12 cellular contexts compared by ENCODE assay signal in the genomic region with DNA sequence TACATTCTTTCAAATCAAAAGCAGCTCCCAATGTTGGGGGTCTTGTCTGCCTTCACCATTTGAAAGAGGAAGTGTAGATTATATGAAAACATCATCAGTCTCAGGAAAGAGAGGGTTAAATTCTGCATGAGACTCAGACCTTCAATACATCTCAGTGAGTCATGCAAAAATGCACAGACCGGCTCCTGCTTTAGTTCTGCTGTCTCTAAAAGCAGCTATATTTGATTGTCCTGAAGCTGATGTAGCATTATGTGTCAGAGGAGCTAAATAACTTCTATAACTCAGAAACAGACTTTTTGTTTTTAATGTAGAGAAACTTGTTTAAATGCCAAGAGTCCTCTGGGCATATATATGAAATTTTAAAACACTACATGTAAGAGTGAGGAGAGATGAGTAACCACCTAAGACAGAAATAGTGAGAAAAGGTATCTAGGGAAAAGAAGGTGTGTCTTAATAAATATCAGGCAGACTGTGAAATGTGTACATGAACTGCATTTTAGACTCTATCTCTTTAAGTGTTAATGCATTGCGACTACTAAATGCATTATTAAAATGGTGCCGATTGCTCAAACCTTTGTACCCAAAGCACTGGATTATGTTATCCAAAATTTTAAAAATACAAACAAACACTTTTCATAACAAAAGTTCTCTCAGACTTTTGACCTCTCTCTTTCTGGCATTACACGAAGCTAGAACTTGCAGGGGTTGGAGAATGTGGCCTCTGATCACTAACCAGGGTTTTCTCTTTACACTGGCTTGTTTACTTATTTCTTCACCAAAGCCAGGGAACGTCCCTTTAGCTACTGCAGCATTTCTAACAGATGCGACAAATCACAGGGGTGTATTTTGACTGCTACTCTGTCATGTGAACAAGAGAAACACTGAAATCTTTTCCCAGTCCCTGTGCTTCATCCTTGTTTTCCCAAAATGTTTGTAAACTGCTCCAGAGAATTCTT.
DNase-seq lines count a peak whose midpoint lies in the region; ATAC-seq, FAIRE-seq and TF ChIP-seq lines count a peak whose summit lies in the region.
"Had no signal": no experiment of that assay in that cellular context is flagged by ENCODE, and none has a peak within 500 bp of the region (broad histone marks: within the 10 kb centered on the region; RNA-seq: fewer than 3 reads in every experiment).

No MANE protein-coding gene starts in this region.

- in situ Hi-C loops in astrocyte of the spinal cord (cut with HindIII; ENCODE audit: low sequenced_read_pairs) (no loop called here), GM13976 (cut with MboI; ENCODE audit: low sequenced_read_pairs, unreplicated experiment) (no loop called here)

- TF ChIP-seq CTCF in A549 (IDR thresholded peaks at IDR 0.05) (no peak), astrocyte of the spinal cord (IDR thresholded peaks at IDR 0.05; ENCODE audit: low read depth, low read length) (no peak), keratinocyte (optimal IDR thresholded peaks at IDR 0.05 in 1 of 3, IDR thresholded peaks at IDR 0.05 in 1 of 3, conservative IDR thresholded peaks at IDR 0.05 in 1 of 3; ENCODE audit: extremely low read depth in 1 of 3, insufficient read depth in 2 of 3, low read length in 3 of 3) (no peak), GM13976 (IDR thresholded peaks at IDR 0.05; ENCODE audit: borderline replicate concordance, control extremely low read depth, extremely low read depth, insufficient read depth, missing control alignments) (no peak)

- FAIRE-seq in A549 (lab: Jason Lieb, UNC) (peak; percentile 13), HTR-8/SVneo (lab: Jason Lieb, UNC) (peak; percentile 4), keratinocyte (lab: Jason Lieb, UNC) (peak; percentile 76)

- H2AFZ ChIP-seq in keratinocyte (ENCODE audit: control insufficient read depth, low read length) = no peak overlapping the region

- peaks cover under 1% of the 10 kb centered on the region; the same call in 1 of the 3 replicates for H3K9me3 ChIP-seq in A549
- H3K9me3 ChIP-seq in keratinocyte (ENCODE audit: control insufficient read depth, low read depth, low read length) = no peaks in the 10 kb centered on the region

- dilution Hi-C loops in keratinocyte (cut with MboI; ENCODE audit: extremely low pct_ligation_motif_present, low sequenced_read_pairs) = no loop called here

- no peaks in the 10 kb centered on the region for H3K9me1 ChIP-seq in keratinocyte (ENCODE audit: control insufficient read depth, extremely low read depth, insufficient read depth, low read length)

- H3K9ac ChIP-seq in keratinocyte (ENCODE audit: control insufficient read depth, extremely low read depth, insufficient read depth, low read length) = no peak overlapping the region

- H3K27ac ChIP-seq in A549 (peak overlapping the region; percentile 60 to 71), keratinocyte (ENCODE audit: control insufficient read depth, insufficient read depth, low read length) (peak overlapping the region; percentile 42)

- 0 out of 5 replicates have a peak, but pooled peaks of 1 of the 2 experiments have one; percentile 22 for TF ChIP-seq RAD21 in A549 (conservative IDR thresholded peaks at IDR 0.05 in 1 of 2, IDR thresholded peaks at IDR 0.05 in 1 of 2)

- H3K4me1 ChIP-seq in A549 = peaks cover 44% of the 10 kb centered on the region
- peaks cover 12% of the 10 kb centered on the region for H3K4me1 ChIP-seq in keratinocyte (ENCODE audit: control insufficient read depth, extremely low read depth, insufficient read depth, low read length)

- POLR2A ChIA-PET in A549 (lab: Yijun Ruan, JAX) = no interaction called here

- DNase-seq in A549 (ENCODE audit: low read depth in 1 of 2, low spot score in 1 of 2) = peak; percentile 11 to 73
- no peak for DNase-seq in HTR-8/SVneo (ENCODE audit: insufficient read length, low spot score)
- DNase-seq in astrocyte of the spinal cord (ENCODE audit: low read depth, low spot score) = peak; percentile 27
- no peak for DNase-seq in keratinocyte (ENCODE audit: low read depth, low spot score)
- DNase-seq in GM13976 (ENCODE audit: low spot score) = no peak
- DNase-seq in iPS-NIHi7 (ENCODE audit: extremely low spot score) = no peak
- DNase-seq in Kasumi-1 (lab: John Stamatoyannopoulos, UW) = no peak
- DNase-seq: activated CD4-positive, alpha-beta memory T cell treated with anti-CD3 and anti-CD28 coated beads for 36 hours; activated naive CD4-positive, alpha-beta T cell treated with anti-CD3 and anti-CD28 coated beads for 36 hours; naive thymus-derived CD4-positive, alpha-beta T cell; NK-92 treated with Interleukin-12 subunit alpha and Interleukin-12 subunit beta, amount 100 ng/mL, for 24 hours had no signal

- no peak for TF ChIP-seq POLR2A in A549 (IDR thresholded peaks at IDR 0.05; ENCODE audit: low read length)

- H3K36me3 ChIP-seq in keratinocyte (ENCODE audit: control insufficient read depth in 2 of 2, extremely low read depth in 1 of 2, insufficient read depth in 2 of 2, low read length in 2 of 2) = no peaks in the 10 kb centered on the region

- H3K79me2 ChIP-seq in keratinocyte (ENCODE audit: control insufficient read depth, insufficient read depth, low read length) = no peaks in the 10 kb centered on the region

- CTCF ChIA-PET in A549 (lab: Yijun Ruan, JAX) = interaction anchor here (0.6 kb wide), 1 partner anchor 10 kb away, joined by 4 read pairs; no protein-coding TSS in a partner anchor

- under 1% methylated on average over 6 of the region's 6 CpGs for WGBS in A549 (ENCODE audit: missing lambda C conversion rate)

- no peaks in the 10 kb centered on the region for H3K27me3 ChIP-seq in keratinocyte (ENCODE audit: control insufficient read depth, extremely low read depth, insufficient read depth, low read length)

- H3K4me3 ChIP-seq in A549 (peak overlapping the region; percentile 13; the same call in 1 of the 3 replicates), astrocyte of the spinal cord (ENCODE audit: low read depth, low read length) (no peak overlapping the region), keratinocyte (ENCODE audit: control insufficient read depth in 2 of 3, extremely low read depth in 1 of 3, insufficient read depth in 2 of 3, low read depth in 1 of 3, low read length in 3 of 3) (no peak overlapping the region)

- no peak for TF ChIP-seq EP300 in A549 (IDR thresholded peaks at IDR 0.05)

- no peaks in the 10 kb centered on the region for H4K20me1 ChIP-seq in keratinocyte (ENCODE audit: control insufficient read depth, extremely low read depth, insufficient read depth, low read length)

- H3K4me2 ChIP-seq in A549 = peak overlapping the region; percentile 82
- H3K4me2 ChIP-seq in keratinocyte (ENCODE audit: control insufficient read depth, extremely low read depth, insufficient read depth, low read depth, low read length) = peak overlapping the region; percentile 47

- ATAC-seq in A549 (peak; percentile 77 to 89), GM21360 (IDR thresholded peaks at IDR 0.05; ENCODE audit: unreplicated experiment) (no peak)
- ATAC-seq: naive thymus-derived CD4-positive, alpha-beta T cell had no signal

TF ChIP-seq in A549, 52 proteins besides CTCF, POLR2A, EP300 and RAD21:
- 0 out of 5 replicates have a peak, but pooled peaks of 1 of the 2 experiments have one; percentile 26 for TF ChIP-seq JUN (IDR thresholded peaks at IDR 0.05)
- TF ChIP-seq JUNB (IDR thresholded peaks at IDR 0.05) = 0 out of 2 replicates have a peak, but pooled peaks have one; percentile 8
- TF ChIP-seq, protein P1, sequence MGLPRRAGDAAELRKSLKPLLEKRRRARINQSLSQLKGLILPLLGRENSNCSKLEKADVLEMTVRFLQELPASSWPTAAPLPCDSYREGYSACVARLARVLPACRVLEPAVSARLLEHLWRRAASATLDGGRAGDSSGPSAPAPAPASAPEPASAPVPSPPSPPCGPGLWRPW (IDR thresholded peaks at IDR 0.05) = 0 out of 2 replicates have a peak, but pooled peaks have one; percentile 35
- TF ChIP-seq MAZ (IDR thresholded peaks at IDR 0.05; ENCODE audit: borderline replicate concordance, low read depth, low read length) = no peak
- no peak for TF ChIP-seq NFE2L2 (conservative IDR thresholded peaks at IDR 0.05; ENCODE audit: low read length)
- TF ChIP-seq, protein P2, sequence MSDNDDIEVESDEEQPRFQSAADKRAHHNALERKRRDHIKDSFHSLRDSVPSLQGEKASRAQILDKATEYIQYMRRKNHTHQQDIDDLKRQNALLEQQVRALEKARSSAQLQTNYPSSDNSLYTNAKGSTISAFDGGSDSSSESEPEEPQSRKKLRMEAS (IDR thresholded peaks at IDR 0.05) = no peak
- TF ChIP-seq HOXB13 (CRISPR knock-in tag; IDR thresholded peaks at IDR 0.05; ENCODE audit: low read depth) = no peak
- no peak; the same call in 1 of the 2 replicates for TF ChIP-seq FOSL2 (IDR thresholded peaks at IDR 0.05)
- peak; percentile 76 for TF ChIP-seq FOSL2 (CRISPR knock-in tag; IDR thresholded peaks at IDR 0.05)
- TF ChIP-seq GATA3 (IDR thresholded peaks at IDR 0.05; ENCODE audit: borderline replicate concordance) = peak; percentile 51
- TF ChIP-seq MAFK (IDR thresholded peaks at IDR 0.05; ENCODE audit: partially characterized antibody) = peak; percentile 7
- peak; percentile 60 to 85; a peak in 3 of 4 replicates for TF ChIP-seq CEBPB (IDR thresholded peaks at IDR 0.05)
- no peak for TF ChIP-seq NR3C1 (IDR thresholded peaks at IDR 0.05)
- no peak for TF ChIP-seq ZFP36 (IDR thresholded peaks at IDR 0.05; ENCODE audit: borderline replicate concordance, partially characterized antibody)
- TF ChIP-seq POLR2AphosphoS2 (conservative IDR thresholded peaks at IDR 0.05; ENCODE audit: low read length) = no peak
- no peak for TF ChIP-seq RARB (CRISPR knock-in tag; IDR thresholded peaks at IDR 0.05)
- no peak for TF ChIP-seq RFX5 (IDR thresholded peaks at IDR 0.05)

Comparison
In these comparisons a context has a peak if more than half of its experiments do, and no peak if none do; other contexts are left out.
1. DNase-seq: peak in A549 (2 of 2) and astrocyte of the spinal cord (single experiment); none in HTR-8/SVneo (single experiment), keratinocyte (single experiment), GM13976 (single experiment), iPS-NIHi7 (single experiment) and Kasumi-1 (0 of 2).